ENCODE assay signal across 8 cellular contexts in the genomic region with DNA sequence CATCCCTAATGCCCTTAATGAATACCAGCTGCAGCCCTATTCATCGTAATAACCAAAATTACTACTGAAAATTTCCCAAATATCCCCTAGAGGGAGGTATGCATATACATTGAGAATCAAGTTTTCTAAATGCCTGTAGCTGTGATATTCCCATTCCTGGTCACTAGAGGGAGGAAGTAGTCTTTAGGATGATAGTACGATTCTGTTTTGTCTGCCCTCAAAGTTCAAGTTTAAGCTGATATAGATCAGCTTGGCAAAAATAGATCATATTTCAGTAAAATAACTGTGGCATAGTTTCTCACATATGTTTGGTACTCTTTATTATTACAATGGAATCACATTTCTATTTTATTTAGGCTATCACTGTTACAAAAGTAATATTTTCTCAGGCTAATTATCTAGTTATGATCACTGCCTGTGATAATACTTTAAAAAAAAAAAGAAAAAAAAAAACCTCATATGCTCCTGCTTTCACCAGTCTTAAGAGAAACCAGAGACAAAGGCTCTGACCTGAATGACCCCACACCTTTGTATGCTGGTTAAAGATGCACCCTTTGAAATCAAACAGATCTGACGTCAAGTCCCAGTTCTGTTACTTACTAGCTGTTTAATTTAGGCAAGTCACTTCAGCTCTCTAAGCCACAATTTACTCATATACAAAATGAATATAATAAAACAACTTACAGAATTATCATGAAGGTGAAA. TPM values are rescaled to one million over a fixed set of nuclear protein-coding genes. Genes with fewer than 3 reads are reported as not detected.
DNase-seq lines count a peak whose midpoint lies in the region; ATAC-seq and TF ChIP-seq lines count a peak whose summit lies in the region.

No MANE protein-coding gene starts in this region.

- no peaks in the 10 kb centered on the region; the same call in 1 of the 2 replicates for H3K36me3 ChIP-seq in H7 (replicated peaks; ENCODE audit: control insufficient read depth, insufficient read depth, low read length)

- H3K4me3 ChIP-seq in H7 (ENCODE audit: insufficient read depth, low read depth, low read length), result no peak overlapping the region

- peaks cover 11% of the 10 kb centered on the region for H3K36me3 Mint-ChIP-seq in activated naive CD4-positive, alpha-beta T cell treated with anti-CD3 and anti-CD28 coated beads, Interleukin-2, amount 50 U/mL, for 24 hours
- H3K36me3 Mint-ChIP-seq in effector memory CD8-positive, alpha-beta T cell (ENCODE audit: insufficient read depth), result peaks cover 28% of the 10 kb centered on the region
- H3K36me3 Mint-ChIP-seq in mesothelial cell of epicardium, result peaks cover 21% of the 10 kb centered on the region

- H3K27ac Mint-ChIP-seq in activated naive CD4-positive, alpha-beta T cell treated with anti-CD3 and anti-CD28 coated beads, Interleukin-2, amount 50 U/mL, for 24 hours, result peak overlapping the region; percentile 46
- H3K27ac Mint-ChIP-seq in effector memory CD8-positive, alpha-beta T cell, result peak overlapping the region; percentile 45 to 77
- no peak overlapping the region for H3K27ac Mint-ChIP-seq in mesothelial cell of epicardium

- TF ChIP-seq CTCF in LNCAP (IDR thresholded peaks at IDR 0.05), result peak; percentile 92
- TF ChIP-seq CTCF in mesothelial cell of epicardium (IDR thresholded peaks at IDR 0.05; ENCODE audit: unreplicated experiment), result peak; percentile 85

- H3K4me3 Mint-ChIP-seq in activated naive CD4-positive, alpha-beta T cell treated with anti-CD3 and anti-CD28 coated beads, Interleukin-2, amount 50 U/mL, for 24 hours, result no peak overlapping the region
- no peak overlapping the region for H3K4me3 Mint-ChIP-seq in effector memory CD8-positive, alpha-beta T cell
- H3K4me3 Mint-ChIP-seq in mesothelial cell of epicardium, result no peak overlapping the region

- H3K27me3 ChIP-seq in H7 (ENCODE audit: control insufficient read depth, insufficient read depth, low read length), result no peaks in the 10 kb centered on the region

- DNase-seq in activated naive CD4-positive, alpha-beta T cell treated with Interleukin-2 at 50 U/mL for 16 hours, result no peak
- peak; percentile 70 for DNase-seq in H7
- peak; percentile 93 for DNase-seq in RKO (ENCODE audit: low spot score)
- no peak for DNase-seq in effector memory CD8-positive, alpha-beta T cell
- no peak for DNase-seq in mesothelial cell of epicardium (ENCODE audit: low spot score in 2 of 2, unreplicated experiment in 2 of 2)
- no peak for DNase-seq in GOT3 (lab: John Stamatoyannopoulos, UW)

- ATAC-seq in effector memory CD8-positive, alpha-beta T cell (replicated peaks), result peak; percentile 88

- peaks cover 49% of the 10 kb centered on the region for H3K4me1 Mint-ChIP-seq in activated naive CD4-positive, alpha-beta T cell treated with anti-CD3 and anti-CD28 coated beads, Interleukin-2, amount 50 U/mL, for 24 hours
- H3K4me1 Mint-ChIP-seq in effector memory CD8-positive, alpha-beta T cell (ENCODE audit: low read depth in 2 of 2), result peaks cover 10 to 46% of the 10 kb centered on the region in 2 donors
- peaks cover 5% of the 10 kb centered on the region for H3K4me1 Mint-ChIP-seq in mesothelial cell of epicardium

- H3K9me3 Mint-ChIP-seq in activated naive CD4-positive, alpha-beta T cell treated with anti-CD3 and anti-CD28 coated beads, Interleukin-2, amount 50 U/mL, for 24 hours, result peaks cover 6% of the 10 kb centered on the region
- H3K9me3 Mint-ChIP-seq in effector memory CD8-positive, alpha-beta T cell, result no peaks in the 10 kb centered on the region
- H3K9me3 Mint-ChIP-seq in mesothelial cell of epicardium, result peaks cover 8% of the 10 kb centered on the region

- H3K27me3 Mint-ChIP-seq in activated naive CD4-positive, alpha-beta T cell treated with anti-CD3 and anti-CD28 coated beads, Interleukin-2, amount 50 U/mL, for 24 hours, result no peaks in the 10 kb centered on the region
- no peaks in the 10 kb centered on the region for H3K27me3 Mint-ChIP-seq in effector memory CD8-positive, alpha-beta T cell
- H3K27me3 Mint-ChIP-seq in mesothelial cell of epicardium (ENCODE audit: low read depth), result no peaks in the 10 kb centered on the region

RNA-seq across cellular contexts. Expression of gene TSPYL1, which starts 11.0 kb away (rescaled TPM):
- total RNA-seq in H7 (2014; rRNA removed; shearing (Covaris generic)), result 46.8 and 51.0 TPM in 2 replicates
- total RNA-seq in mesothelial cell of epicardium, result 92.5 to 95.6 TPM (median 95.1 TPM) in 3 replicates

RNA-seq across cellular contexts. Expression of gene TSPYL4, which starts 14.9 kb away (rescaled TPM):
- 8.1 and 14.9 TPM in 2 replicates for total RNA-seq in H7 (2014; rRNA removed; shearing (Covaris generic))
- total RNA-seq in mesothelial cell of epicardium, result 40.8 to 44.0 TPM (median 41.2 TPM) in 3 replicates

Comparison
In these comparisons a context has a peak if more than half of its experiments do, and no peak if none do; other contexts are left out.
1. DNase-seq: peak in H7 (single experiment) and RKO (single experiment); none in activated naive CD4-positive, alpha-beta T cell treated with Interleukin-2 at 50 U/mL for 16 hours (single experiment), effector memory CD8-positive, alpha-beta T cell (0 of 3), mesothelial cell of epicardium (0 of 2) and GOT3 (single experiment).